Comparison of ENCODE assay signal across 18 cellular contexts in the genomic region with DNA sequence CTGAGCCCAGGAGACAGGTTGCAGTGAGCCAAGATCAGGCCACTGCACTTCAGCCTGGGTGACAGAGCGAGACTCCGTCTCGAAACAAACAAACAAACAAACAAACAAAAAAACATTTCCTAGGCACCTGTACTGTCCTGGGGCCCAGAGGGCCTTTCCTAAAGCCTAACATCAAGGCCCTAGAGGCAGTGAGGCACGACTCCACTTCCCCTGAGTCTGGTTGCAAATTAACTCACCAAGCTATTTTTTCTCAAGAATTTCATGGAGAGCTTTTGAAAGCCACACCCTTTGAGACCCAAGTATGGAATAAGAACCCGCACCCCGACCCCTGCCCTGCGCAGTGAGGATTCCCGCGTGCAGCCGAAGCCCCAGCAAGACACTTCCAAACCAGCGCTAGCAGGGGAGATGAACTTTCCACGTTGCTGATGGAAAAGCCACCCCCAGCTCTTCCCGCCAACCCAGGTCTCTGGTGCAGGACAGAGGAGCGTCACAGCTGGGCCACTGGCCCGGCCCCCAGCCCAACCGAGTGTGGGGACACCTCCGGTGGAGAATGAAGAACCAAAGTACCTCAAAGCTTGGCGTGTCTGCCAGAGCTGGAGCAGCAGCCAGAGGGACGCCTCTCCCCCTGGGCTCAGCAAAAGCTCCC. TPM values are rescaled to one million over a fixed set of nuclear protein-coding genes. Genes with fewer than 3 reads are reported as not detected.
DNase-seq lines count a peak whose midpoint lies in the region; ATAC-seq, FAIRE-seq and TF ChIP-seq lines count a peak whose summit lies in the region.
"Had no signal": no experiment of that assay in that cellular context is flagged by ENCODE, and none has a peak within 500 bp of the region (broad histone marks: within the 10 kb centered on the region; RNA-seq: fewer than 3 reads in every experiment).

No MANE protein-coding gene starts in this region.

- no peak for FAIRE-seq in H1 (lab: Jason Lieb, UNC)

- H3K23me2 ChIP-seq in H1 (ENCODE audit: low read depth, low read length): no peaks in the 10 kb centered on the region

- peak overlapping the region; percentile 82; the same call in 1 of the 2 replicates for H4K8ac ChIP-seq in H1 (ENCODE audit: extremely low read depth, insufficient read depth, low read length)

- H3K36me3 ChIP-seq in H1 (ENCODE audit: control insufficient read depth in 2 of 4, insufficient read depth in 4 of 4, low read length in 3 of 4) (no peaks in the 10 kb centered on the region), transverse colon (no peaks in the 10 kb centered on the region)

- no peak for TF ChIP-seq POLR2A in H1 (IDR thresholded peaks at IDR 0.05; ENCODE audit: control extremely low read depth in 1 of 2, low read depth in 2 of 2, low read length in 2 of 2)
- TF ChIP-seq POLR2A in transverse colon (IDR thresholded peaks at IDR 0.05): no peak

- H3K4me2 ChIP-seq in H1 (ENCODE audit: insufficient read depth in 1 of 2, low read depth in 2 of 2, low read length in 2 of 2): no peak overlapping the region

- H3K4me3 ChIP-seq in H1 (ENCODE audit: extremely low read depth in 1 of 4, insufficient read depth in 2 of 4, low read depth in 3 of 4, low read length in 4 of 4) (no peak overlapping the region), transverse colon (peak overlapping the region in 3 of 4 donors; percentile 21 to 45 (median 36))

- TF ChIP-seq RAD21 in H1 (IDR thresholded peaks at IDR 0.05 in 1 of 2, conservative IDR thresholded peaks at IDR 0.05 in 1 of 2; ENCODE audit: low read depth in 2 of 2, low read length in 2 of 2): no peak

- no peak overlapping the region for H3K18ac ChIP-seq in H1 (ENCODE audit: extremely low read depth, low read length)

- CTCF ChIA-PET in H1 (lab: Charles Lee; ENCODE audit: partially characterized antibody): interaction anchor here (0.9 to 9.3 kb wide), 13 partner anchors 9 to 126 kb away, joined by 3 to 203 read pairs (median 5); partner anchors contain the start of gene TMEM170A

- H3K4me1 ChIP-seq in H1 (replicated peaks in 1 of 4; ENCODE audit: control insufficient read depth in 3 of 4, insufficient read depth in 4 of 4, low read length in 3 of 4) (peaks cover 0 to 6% (median 0%) of the 10 kb centered on the region in 4 experiments; a peak in 1 of 7 replicates), transverse colon (peaks cover 0 to 37% (median 16%) of the 10 kb centered on the region in 4 donors)

- POLR2A ChIA-PET in H1 (lab: Charles Lee; ENCODE audit: partially characterized antibody): interaction anchor here (0.8 to 2.4 kb wide), 10 partner anchors 8 to 92 kb away, joined by 3 to 17 read pairs (median 4); partner anchors contain the start of gene CHST6

- H3K27me3 ChIP-seq in H1 (replicated peaks in 1 of 4; ENCODE audit: control insufficient read depth in 3 of 4, extremely low read depth in 1 of 4, insufficient read depth in 3 of 4, low read length in 3 of 4) (no peaks in the 10 kb centered on the region), transverse colon (no peaks in the 10 kb centered on the region)

- peaks cover 4% of the 10 kb centered on the region for H3K4me1 Mint-ChIP-seq in nephron progenitor cell
- no peaks in the 10 kb centered on the region for H3K4me1 Mint-ChIP-seq in activated T-cell treated with anti-CD3 and anti-CD28 coated beads, Interleukin-2, amount 50 U/mL, for 72 hours (ENCODE audit: low read depth)

- in situ Hi-C loops in transverse colon (cut with MboI; ENCODE audit: low pct_ligation_motif_present in 1 of 4, low pct_unique_long_range_greater_than_20kb in 1 of 4, low sequenced_read_pairs in 3 of 4): no loop called here

- no peak overlapping the region for H2AK5ac ChIP-seq in H1 (ENCODE audit: low read depth, low read length)

- H4K5ac ChIP-seq in H1 (ENCODE audit: insufficient read length, low read depth, low read length): no peak overlapping the region

- no peak overlapping the region for H3K4ac ChIP-seq in H1 (replicated peaks; ENCODE audit: insufficient read length, low read depth, low read length)

- no peak overlapping the region for H4K91ac ChIP-seq in H1 (replicated peaks; ENCODE audit: insufficient read length, low read length)

- H2BK15ac ChIP-seq in H1 (ENCODE audit: low read length): no peak overlapping the region

- no peaks in the 10 kb centered on the region for H3K36me3 Mint-ChIP-seq in nephron progenitor cell (ENCODE audit: low read depth)
- no peaks in the 10 kb centered on the region for H3K36me3 Mint-ChIP-seq in activated T-cell treated with anti-CD3 and anti-CD28 coated beads, Interleukin-2, amount 50 U/mL, for 72 hours (ENCODE audit: insufficient read depth in 2 of 2)

- H3K9me3 Mint-ChIP-seq in nephron progenitor cell: no peaks in the 10 kb centered on the region
- H3K9me3 Mint-ChIP-seq in activated T-cell treated with anti-CD3 and anti-CD28 coated beads, Interleukin-2, amount 50 U/mL, for 72 hours: no peaks in the 10 kb centered on the region

- TF ChIP-seq CTCF in H1 (IDR thresholded peaks at IDR 0.05; ENCODE audit: control extremely low read depth in 1 of 3, insufficient read depth in 1 of 3, low read depth in 1 of 3, low read length in 3 of 3) (no peak), nephron progenitor cell (IDR thresholded peaks at IDR 0.05) (no peak), transverse colon (IDR thresholded peaks at IDR 0.05) (no peak)

- no peak overlapping the region for H2BK120ac ChIP-seq in H1 (replicated peaks; ENCODE audit: low read depth, low read length)

- peak overlapping the region; percentile 83 for H3K27ac Mint-ChIP-seq in nephron progenitor cell
- no peak overlapping the region for H3K27ac Mint-ChIP-seq in activated T-cell treated with anti-CD3 and anti-CD28 coated beads, Interleukin-2, amount 50 U/mL, for 72 hours

- H4K20me1 ChIP-seq in H1 (replicated peaks in 1 of 2; ENCODE audit: control insufficient read depth in 1 of 2, insufficient read depth in 2 of 2, low read length in 2 of 2): no peaks in the 10 kb centered on the region

- no peak overlapping the region for H3K27ac ChIP-seq in H1 (ENCODE audit: low read depth, low read length)
- peak overlapping the region in 3 of 4 donors; percentile 77 to 83 (median 81) for H3K27ac ChIP-seq in transverse colon
- no peak overlapping the region for H3K27ac ChIP-seq in caudate nucleus (ENCODE audit: low read depth, low read length)
- H3K27ac ChIP-seq: HL-60 had no signal

- intact Hi-C loops in transverse colon (cut with DNase I; ENCODE audit: low total_unique reads): no loop called here

- H3K79me1 ChIP-seq in H1 (ENCODE audit: low read depth, low read length): no peaks in the 10 kb centered on the region

- 0 out of 2 replicates have a peak overlapping the region, but pooled peaks have one; percentile 9 for H2AFZ ChIP-seq in H1 (ENCODE audit: low read length)

- H2BK12ac ChIP-seq in H1 (ENCODE audit: low read depth, low read length): no peak overlapping the region

- H3K14ac ChIP-seq in H1 (ENCODE audit: insufficient read length): no peak overlapping the region

- no peaks in the 10 kb centered on the region for H3K79me2 ChIP-seq in H1 (ENCODE audit: control insufficient read depth in 1 of 2, insufficient read depth in 2 of 2, low read length in 2 of 2)

- ATAC-seq in HG02610 (IDR thresholded peaks at IDR 0.05; ENCODE audit: unreplicated experiment): peak; percentile 53
- ATAC-seq in activated T-cell treated with anti-CD3 and anti-CD28 coated beads, Interleukin-2, amount 50 U/mL, for 72 hours (replicated peaks in 1 of 2): no peak
- ATAC-seq: PC-3 had no signal

- no peaks in the 10 kb centered on the region for H3K27me3 Mint-ChIP-seq in nephron progenitor cell (ENCODE audit: low read depth, poor library complexity)
- H3K27me3 Mint-ChIP-seq in activated T-cell treated with anti-CD3 and anti-CD28 coated beads, Interleukin-2, amount 50 U/mL, for 72 hours (ENCODE audit: low read depth): no peaks in the 10 kb centered on the region

- no peak overlapping the region for H3K56ac ChIP-seq in H1 (replicated peaks; ENCODE audit: insufficient read length, low read depth, low read length)

- no peak for TF ChIP-seq EP300 in H1 (IDR thresholded peaks at IDR 0.05; ENCODE audit: borderline replicate concordance in 1 of 2, low read depth in 2 of 2, low read length in 2 of 2)
- TF ChIP-seq EP300 in transverse colon (IDR thresholded peaks at IDR 0.05; ENCODE audit: low read depth): no peak

- no peak overlapping the region for H3K4me3 Mint-ChIP-seq in nephron progenitor cell
- H3K4me3 Mint-ChIP-seq in activated T-cell treated with anti-CD3 and anti-CD28 coated beads, Interleukin-2, amount 50 U/mL, for 72 hours: no peak overlapping the region

- 0 out of 2 replicates have a peak overlapping the region, but pooled peaks have one; percentile 55 for H2BK5ac ChIP-seq in H1 (ENCODE audit: low read depth, low read length)

- H3K23ac ChIP-seq in H1 (ENCODE audit: insufficient read length): no peak overlapping the region

- H3K9ac ChIP-seq in H1 (replicated peaks in 1 of 4; ENCODE audit: extremely low read depth in 1 of 4, low read depth in 3 of 4, low read length in 3 of 4): no peak overlapping the region

- no peak for DNase-seq in H1 (ENCODE audit: low read depth in 1 of 2, low spot score in 2 of 2)
- DNase-seq in nephron progenitor cell: no peak
- no peak for DNase-seq in transverse colon
- DNase-seq in caudate nucleus (lab: John Stamatoyannopoulos, UW): no peak
- DNase-seq in OCI-M2 (lab: John Stamatoyannopoulos, UW; ENCODE audit: unreplicated experiment): no peak
- DNase-seq in activated T-cell treated with anti-CD3 and anti-CD28 coated beads, Interleukin-2, amount 50 U/mL, for 72 hours: no peak
- DNase-seq: KG1; NCI-H1048; NCI-H146; NCI-H226; NCI-H69; NK-92 treated with Interleukin-12 subunit alpha and Interleukin-12 subunit beta, amount 100 ng/mL, for 24 hours; PC-3 had no signal

- no peak overlapping the region for H2BK20ac ChIP-seq in H1 (ENCODE audit: low read length)

- 90% methylated on average over 19 of the region's 19 CpGs; no CpG with 5 or more reads in 1 of the 2 experiments for WGBS in H1 (ENCODE audit: extremely low coverage in 1 of 2, insufficient coverage in 1 of 2, insufficient read length in 1 of 2, insufficient replicate concordance in 2 of 2, low coverage in 1 of 2, low lambda C conversion rate in 2 of 2, missing lambda C conversion rate in 1 of 2), 2 experiments
- 79 to 86% methylated on average over 4 to 19 of the region's 19 CpGs for WGBS in transverse colon (ENCODE audit: low coverage in 1 of 2), 2 donors

- H3K9me3 ChIP-seq in H1 (ENCODE audit: insufficient read depth in 2 of 2, low read depth in 1 of 2, low read length in 1 of 2): no peaks in the 10 kb centered on the region
- H3K9me3 ChIP-seq in transverse colon: no peaks in the 10 kb centered on the region

RNA-seq across cellular contexts. Expression of gene CHST5, which starts 1.2 kb away (rescaled TPM):
- total RNA-seq in H1 (2021; fragmentation: NEBNext Ultra II Directional; extraction: Animal tissue kit (Norgen Biotek cat#: 25700)): 0.13 and 0.15 TPM in 2 replicates
- polyA plus RNA-seq in H1 (2011; rRNA removed): 0.13 and 0.23 TPM in 2 replicates
- polyA plus RNA-seq in H1 (2011; cell fraction: cytosol; rRNA removed): 0.08 TPM
- 0.66 TPM for polyA plus RNA-seq in H1 (2011; cell fraction: nucleus; rRNA removed)
- 0.23 to 0.52 TPM (median 0.40 TPM) in 3 of 4 replicates, not detected in the other for polyA plus RNA-seq in H1 (2012, experiment 1 of 2)
- not detected for polyA plus RNA-seq in H1 (2012, experiment 2 of 2)
- 0.06 TPM for polyA plus RNA-seq in H1 (2013, experiment 1 of 2)
- 0.13 TPM for polyA plus RNA-seq in H1 (2013, experiment 2 of 2)
- polyA minus RNA-seq in H1 (2011; rRNA and poly(A)+ RNA removed): 0.32 and 0.41 TPM in 2 replicates
- polyA minus RNA-seq in H1 (2011; cell fraction: cytosol; rRNA and poly(A)+ RNA removed): not detected
- polyA minus RNA-seq in H1 (2011; cell fraction: nucleus; rRNA and poly(A)+ RNA removed): 0.40 TPM
- total RNA-seq in transverse colon: 10 to 100 TPM; 17.6 to 52.0 (median 33.8) TPM
- total RNA-seq in activated T-cell treated with anti-CD3 and anti-CD28 coated beads, Interleukin-2, amount 50 U/mL, for 72 hours: under 1 TPM in 1 of 2 donors, not detected in 1; 0.82 TPM
- total RNA-seq: M059J had no signal
- polyA plus RNA-seq: AG04450, BJ had no signal

RNA-seq across cellular contexts. Expression of gene TMEM231, which starts 21.4 kb away (rescaled TPM):
- 8.0 and 8.3 TPM in 2 replicates for total RNA-seq in H1 (2021; fragmentation: NEBNext Ultra II Directional; extraction: Animal tissue kit (Norgen Biotek cat#: 25700))
- 26.7 and 37.6 TPM in 2 replicates for polyA plus RNA-seq in H1 (2011; rRNA removed)
- 22.6 TPM for polyA plus RNA-seq in H1 (2011; cell fraction: cytosol; rRNA removed)
- 26.1 TPM for polyA plus RNA-seq in H1 (2011; cell fraction: nucleus; rRNA removed)
- polyA plus RNA-seq in H1 (2012, experiment 1 of 2): 6.4 to 11.0 TPM (median 8.7 TPM) in 4 replicates
- polyA plus RNA-seq in H1 (2012, experiment 2 of 2): 5.9 TPM
- 13.7 TPM for polyA plus RNA-seq in H1 (2013, experiment 1 of 2)
- polyA plus RNA-seq in H1 (2013, experiment 2 of 2): 16.0 TPM
- 36.4 and 54.6 TPM in 2 replicates for polyA minus RNA-seq in H1 (2011; rRNA and poly(A)+ RNA removed)
- 17.5 TPM for polyA minus RNA-seq in H1 (2011; cell fraction: cytosol; rRNA and poly(A)+ RNA removed)
- polyA minus RNA-seq in H1 (2011; cell fraction: nucleus; rRNA and poly(A)+ RNA removed): 7.9 TPM
- 10 to 100 TPM in 1 of 4 donors, 1 to 10 TPM in 3; 1.5 to 12.5 (median 5.3) TPM for total RNA-seq in transverse colon
- 1 to 10 TPM; 3.5 to 9.6 TPM for total RNA-seq in activated T-cell treated with anti-CD3 and anti-CD28 coated beads, Interleukin-2, amount 50 U/mL, for 72 hours

RNA-seq across cellular contexts. Expression of gene GABARAPL2, which starts 31.5 kb away (rescaled TPM):
- total RNA-seq in H1 (2021; fragmentation: NEBNext Ultra II Directional; extraction: Animal tissue kit (Norgen Biotek cat#: 25700)): 67.4 and 71.3 TPM in 2 replicates
- 38.1 and 65.8 TPM in 2 replicates for polyA plus RNA-seq in H1 (2011; rRNA removed)
- polyA plus RNA-seq in H1 (2011; cell fraction: cytosol; rRNA removed): 66.6 TPM
- 19.5 TPM for polyA plus RNA-seq in H1 (2011; cell fraction: nucleus; rRNA removed)
- polyA plus RNA-seq in H1 (2012, experiment 1 of 2): 57.4 to 82.7 TPM (median 59.2 TPM) in 4 replicates
- 44.6 TPM for polyA plus RNA-seq in H1 (2012, experiment 2 of 2)
- polyA plus RNA-seq in H1 (2013, experiment 1 of 2): 51.4 TPM
- polyA plus RNA-seq in H1 (2013, experiment 2 of 2): 53.9 TPM
- 18.3 and 22.8 TPM in 2 replicates for polyA minus RNA-seq in H1 (2011; rRNA and poly(A)+ RNA removed)
- polyA minus RNA-seq in H1 (2011; cell fraction: cytosol; rRNA and poly(A)+ RNA removed): 24.2 TPM
- 16.1 TPM for polyA minus RNA-seq in H1 (2011; cell fraction: nucleus; rRNA and poly(A)+ RNA removed)
- 100 to 1,000 TPM in 1 of 4 donors, 10 to 100 TPM in 3; 40.0 to 128 (median 81.3) TPM for total RNA-seq in transverse colon
- total RNA-seq in activated T-cell treated with anti-CD3 and anti-CD28 coated beads, Interleukin-2, amount 50 U/mL, for 72 hours: 10 to 100 TPM; 64.4 to 77.3 TPM

RNA-seq across cellular contexts. Expression of gene CHST6, which starts 39.4 kb away (rescaled TPM):
- 25.4 and 26.4 TPM in 2 replicates for total RNA-seq in H1 (2021; fragmentation: NEBNext Ultra II Directional; extraction: Animal tissue kit (Norgen Biotek cat#: 25700))
- polyA plus RNA-seq in H1 (2011; rRNA removed): 18.2 and 26.5 TPM in 2 replicates
- polyA plus RNA-seq in H1 (2011; cell fraction: cytosol; rRNA removed): 15.2 TPM
- polyA plus RNA-seq in H1 (2011; cell fraction: nucleus; rRNA removed): 27.0 TPM
- polyA plus RNA-seq in H1 (2012, experiment 1 of 2): 11.5 to 16.3 TPM (median 14.7 TPM) in 4 replicates
- polyA plus RNA-seq in H1 (2012, experiment 2 of 2): 14.3 TPM
- polyA plus RNA-seq in H1 (2013, experiment 1 of 2): 14.9 TPM
- polyA plus RNA-seq in H1 (2013, experiment 2 of 2): 15.6 TPM
- polyA minus RNA-seq in H1 (2011; rRNA and poly(A)+ RNA removed): 20.6 and 25.1 TPM in 2 replicates
- 20.6 TPM for polyA minus RNA-seq in H1 (2011; cell fraction: cytosol; rRNA and poly(A)+ RNA removed)
- 18.2 TPM for polyA minus RNA-seq in H1 (2011; cell fraction: nucleus; rRNA and poly(A)+ RNA removed)
- total RNA-seq in transverse colon: 1 to 10 TPM; 1.7 to 3.7 (median 2.9) TPM
- total RNA-seq in activated T-cell treated with anti-CD3 and anti-CD28 coated beads, Interleukin-2, amount 50 U/mL, for 72 hours: under 1 TPM; 0.07 TPM

Comparison
In these comparisons a context has a peak if more than half of its experiments do, and no peak if none do; other contexts are left out.
1. H3K27ac ChIP-seq: peak in transverse colon (3 of 4); none in H1 (single experiment) and caudate nucleus (single experiment).
2. H3K4me3 ChIP-seq: peak in transverse colon (3 of 4); none in H1 (0 of 4).
3. RNA of gene CHST5, which starts 1.2 kb away (total RNA-seq): 17.6 to 52.0 TPM in transverse colon; 0.82 TPM in activated T-cell treated with anti-CD3 and anti-CD28 coated beads, Interleukin-2, amount 50 U/mL, for 72 hours and 0.13 to 0.15 TPM in H1; every median in the first group is over 10 times any median in the second.